25 cellular contexts compared by ENCODE assay signal in the genomic region with DNA sequence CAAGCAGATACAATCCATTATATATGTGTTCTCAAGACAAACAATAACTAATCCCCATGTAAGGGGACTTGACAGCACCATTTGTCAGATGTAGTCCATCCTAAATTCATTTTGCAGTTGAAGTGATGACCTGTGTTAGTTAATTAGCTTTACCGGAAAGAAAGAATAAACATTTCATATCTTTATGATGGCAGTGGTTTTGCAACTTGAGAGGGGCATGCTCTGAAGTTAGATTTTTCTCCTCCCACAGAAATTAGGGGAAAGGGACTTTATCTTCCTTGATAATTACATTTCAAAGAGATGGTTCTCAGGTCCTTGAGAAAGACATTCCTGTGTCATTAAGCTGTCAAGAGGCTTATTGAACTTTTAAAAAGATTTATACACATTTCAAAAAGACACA.
"Had no signal": no experiment of that assay in that cellular context is flagged by ENCODE, and none has a peak within 500 bp of the region (broad histone marks: within the 10 kb centered on the region; RNA-seq: fewer than 3 reads in every experiment).

No MANE protein-coding gene starts in this region.

- H3K36me3 ChIP-seq: colonic mucosa, gastrocnemius medialis, left lung, ovary, right lobe of liver, suprapubic skin, transverse colon, vagina had no signal

- H3K27me3 ChIP-seq: colonic mucosa, gastrocnemius medialis, hepatocyte, left lung, ovary, right lobe of liver, suprapubic skin, transverse colon, vagina had no signal

- H3K4me1 ChIP-seq: colonic mucosa, gastrocnemius medialis, left lung, right lobe of liver, suprapubic skin, transverse colon, vagina had no signal

- H3K9me3 ChIP-seq: colonic mucosa, left lung, ovary, right lobe of liver, suprapubic skin, transverse colon, vagina had no signal

- H2AFZ ChIP-seq: hepatocyte had no signal

- H3K4me3 ChIP-seq: colonic mucosa, gastrocnemius medialis, hepatocyte, left lung, ovary, right lobe of liver, suprapubic skin, transverse colon, vagina had no signal

- H3K79me2 ChIP-seq: hepatocyte had no signal

- H3K27ac ChIP-seq: colonic mucosa, epithelial cell of prostate, gastrocnemius medialis, hepatocyte, left lung, ovary, right lobe of liver, suprapubic skin, transverse colon, vagina had no signal

- H3K4me2 ChIP-seq: hepatocyte had no signal

- DNase-seq: colonic mucosa; effector CD8-positive, alpha-beta T cell; foreskin fibroblast; gastrocnemius medialis; head of caudate nucleus; kidney; left lung; mesenchymal stem cell; naive thymus-derived CD8-positive, alpha-beta T cell; occipital lobe; ovary; retina; right lobe of liver; small intestine; stimulated activated CD4-positive, alpha-beta T cell treated with anti-CD3 and anti-CD28 coated beads, Interleukin-12 subunit alpha, Interleukin-12 subunit beta, amount 100 ng/mL, for 4 hours; stimulated activated CD4-positive, alpha-beta T cell treated with anti-CD3 and anti-CD28 coated beads, Interleukin-1b, Interleukin-23, amount 100 ng/mL, for 48 hours; stimulated activated CD4-positive, alpha-beta T cell treated with anti-CD3 and anti-CD28 coated beads, Interleukin-4, amount 100 ng/mL, for 1 hour; stimulated activated CD8-positive, alpha-beta memory T cell treated with anti-CD3 and anti-CD28 coated beads, Interleukin-4, amount 100 ng/mL, for 48 hours; stimulated activated naive CD4-positive, alpha-beta T cell; stimulated activated naive CD8-positive, alpha-beta T cell treated with anti-CD3 and anti-CD28 coated beads, Interleukin-15, amount 100 ng/mL, for 72 hours; transverse colon had no signal
